Comparison of ENCODE assay signal across 7 cellular contexts in genomic region chrX:107713205-107714195, GRCh38.
DNase-seq lines count a peak whose midpoint lies in the region; ATAC-seq and TF ChIP-seq lines count a peak whose summit lies in the region.

No MANE protein-coding gene starts in this region.

- no peak overlapping the region for H2BK5ac ChIP-seq in IMR-90 (ENCODE audit: low read depth, low read length, poor library complexity, severe bottlenecking)

- H2AK9ac ChIP-seq in IMR-90 (replicated peaks; ENCODE audit: low read depth, low read length, poor library complexity): no peak overlapping the region

- no peak overlapping the region for H3K27ac ChIP-seq in IMR-90 (ENCODE audit: insufficient read depth, low read length)
- peak overlapping the region in 6 of 8 donors; percentile 47 to 98 (median 96) for H3K27ac ChIP-seq in spleen

- TF ChIP-seq RAD21 in IMR-90 (IDR thresholded peaks at IDR 0.05; ENCODE audit: low read length): no peak

- H3K4me1 Mint-ChIP-seq in activated T-helper 2 cell treated with anti-CD3 and anti-CD28 coated beads, Interferon-gamma antibody, Interleukin-2, Interleukin-4, amounts not matched to agents 10 μg/mL and 5 μg/mL and 100 μg/mL, durations not matched to agents 14 hours and 24 hours and 36 hours (ENCODE audit: low read depth): peaks cover 58% of the 10 kb centered on the region
- peaks cover 65 to 70% of the 10 kb centered on the region in 2 donors for H3K4me1 Mint-ChIP-seq in immature natural killer cell

- H3K27ac Mint-ChIP-seq in activated T-helper 2 cell treated with anti-CD3 and anti-CD28 coated beads, Interferon-gamma antibody, Interleukin-2, Interleukin-4, amounts not matched to agents 10 μg/mL and 5 μg/mL and 100 μg/mL, durations not matched to agents 14 hours and 24 hours and 36 hours: peak overlapping the region; percentile 84
- peak overlapping the region; percentile 96 to 100 (median 98) for H3K27ac Mint-ChIP-seq in immature natural killer cell

- H2BK15ac ChIP-seq in IMR-90 (ENCODE audit: low read depth, low read length): no peak overlapping the region

- dilution Hi-C loops in IMR-90 (cut with HindIII; ENCODE audit: low sequenced_read_pairs, unreplicated experiment): no loop called here

- CTCF ChIA-PET in IMR-90 (lab: Yijun Ruan, JAX): interaction anchor here (1.1 kb wide), 1 partner anchor 54 kb away, joined by 3 read pairs; no protein-coding TSS in a partner anchor

- H3K9ac ChIP-seq in IMR-90 (ENCODE audit: low read depth, low read length): no peak overlapping the region

- H3K27me3 ChIP-seq in IMR-90 (ENCODE audit: control insufficient read depth, insufficient read depth, low read length) (no peaks in the 10 kb centered on the region; the same call in 1 of the 2 replicates), spleen (replicated peaks in 1 of 7) (peaks cover 0 to 19% (median 0%) of the 10 kb centered on the region in 7 donors)

- POLR2A ChIA-PET in IMR-90 (lab: Charles Lee; ENCODE audit: unreplicated experiment): no interaction called here

- H3K36me3 ChIP-seq in IMR-90 (ENCODE audit: control insufficient read depth, insufficient read depth, low read length) (peaks cover 3% of the 10 kb centered on the region; the same call in 1 of the 2 replicates), spleen (peaks cover 0 to 35% (median 5%) of the 10 kb centered on the region in 6 donors)

- intact Hi-C loops in IMR-90 (cut with micrococcal nuclease): no loop called here
- intact Hi-C loops in activated T-helper 2 cell treated with anti-CD3 and anti-CD28 coated beads, Interferon-gamma antibody, Interleukin-2, Interleukin-4, amounts not matched to agents 10 μg/mL and 5 μg/mL and 100 μg/mL, durations not matched to agents 14 hours and 24 hours and 36 hours (cut with micrococcal nuclease): no loop called here
- intact Hi-C loops in spleen (cut with DNase I; ENCODE audit: low total_unique reads): no loop called here

- no peak overlapping the region for H3K14ac ChIP-seq in IMR-90 (replicated peaks; ENCODE audit: low read depth, low read length)

- no peak overlapping the region for H3K56ac ChIP-seq in IMR-90 (ENCODE audit: extremely low read depth, insufficient read depth, low read length)

- no peak overlapping the region for H3K4me2 ChIP-seq in IMR-90 (ENCODE audit: low read depth, low read length)

- in situ Hi-C loops in IMR-90 (cut with MboI; ENCODE audit: low sequenced_read_pairs): no loop called here

- no peak overlapping the region for H2AFZ ChIP-seq in IMR-90 (replicated peaks; ENCODE audit: low read length, poor library complexity)

- H3K4ac ChIP-seq in IMR-90 (ENCODE audit: low read depth, low read length): no peak overlapping the region

- H3K4me3 Mint-ChIP-seq in activated T-helper 2 cell treated with anti-CD3 and anti-CD28 coated beads, Interferon-gamma antibody, Interleukin-2, Interleukin-4, amounts not matched to agents 10 μg/mL and 5 μg/mL and 100 μg/mL, durations not matched to agents 14 hours and 24 hours and 36 hours (ENCODE audit: low read depth): peak overlapping the region; percentile 21
- H3K4me3 Mint-ChIP-seq in immature natural killer cell: peak overlapping the region; percentile 91 to 97 (median 94)

- H3K4me3 ChIP-seq in IMR-90 (ENCODE audit: insufficient read depth, low read depth, low read length) (no peak overlapping the region), spleen (peak overlapping the region in 6 of 8 donors; percentile 56 to 72 (median 66))

- H4K91ac ChIP-seq in IMR-90 (ENCODE audit: insufficient read depth, low read depth, low read length): no peak overlapping the region

- H3K79me1 ChIP-seq in IMR-90 (ENCODE audit: low read depth in 1 of 2, low read length in 2 of 2): peaks cover 0 to 14% of the 10 kb centered on the region in 2 experiments; a peak in 2 of 4 replicates

- TF ChIP-seq POLR2A in IMR-90 (IDR thresholded peaks at IDR 0.05; ENCODE audit: low read depth, low read length) (no peak), spleen (IDR thresholded peaks at IDR 0.05) (peak in 2 of 3 donors; percentile 4 to 40), erythroblast (IDR thresholded peaks at IDR 0.05; ENCODE audit: low read length) (no peak)

- no peak overlapping the region for H3K18ac ChIP-seq in IMR-90 (ENCODE audit: low read depth, low read length)

- peaks cover 19% of the 10 kb centered on the region for H3K9me1 ChIP-seq in IMR-90 (ENCODE audit: insufficient read depth, low read length)

- H3K27me3 Mint-ChIP-seq in activated T-helper 2 cell treated with anti-CD3 and anti-CD28 coated beads, Interferon-gamma antibody, Interleukin-2, Interleukin-4, amounts not matched to agents 10 μg/mL and 5 μg/mL and 100 μg/mL, durations not matched to agents 14 hours and 24 hours and 36 hours (ENCODE audit: low read depth): no peaks in the 10 kb centered on the region
- peaks cover 51 to 77% (median 53%) of the 10 kb centered on the region in 3 donors for H3K27me3 Mint-ChIP-seq in immature natural killer cell (ENCODE audit: low read depth in 3 of 3)

- ATAC-seq in IMR-90 (ENCODE audit: low read depth): no peak
- no peak for ATAC-seq in HG03457 (IDR thresholded peaks at IDR 0.05; ENCODE audit: unreplicated experiment)

- no peaks in the 10 kb centered on the region; the same call in 1 of the 2 replicates for H4K20me1 ChIP-seq in IMR-90 (ENCODE audit: insufficient read depth, low read length)

- H3K36me3 Mint-ChIP-seq in activated T-helper 2 cell treated with anti-CD3 and anti-CD28 coated beads, Interferon-gamma antibody, Interleukin-2, Interleukin-4, amounts not matched to agents 10 μg/mL and 5 μg/mL and 100 μg/mL, durations not matched to agents 14 hours and 24 hours and 36 hours (ENCODE audit: low read depth): peaks cover 29% of the 10 kb centered on the region
- H3K36me3 Mint-ChIP-seq in immature natural killer cell: peaks cover 4 to 19% (median 12%) of the 10 kb centered on the region in 3 donors

- DNase-seq in IMR-90 (no peak), immature natural killer cell (peak; percentile 37 to 61 (median 53)), spleen (peak; percentile 71), erythroblast (lab: John Stamatoyannopoulos, UW) (no peak), NCI-H1436 (lab: John Stamatoyannopoulos, UW) (no peak)
- no peak for DNase-seq in activated T-helper 2 cell treated with anti-CD3 and anti-CD28 coated beads, Interferon-gamma antibody, Interleukin-2, Interleukin-4, amounts not matched to agents 10 μg/mL and 5 μg/mL and 100 μg/mL, durations not matched to agents 14 hours and 24 hours and 36 hours (ENCODE audit: low spot score)

- TSS peak; percentile 73 for BruUV-seq in IMR-90 (replicated peaks; lab: Mats Ljungman, UMichigan)

- no peak overlapping the region for H2AK5ac ChIP-seq in IMR-90 (ENCODE audit: low read depth, low read length)

- H2BK20ac ChIP-seq in IMR-90 (ENCODE audit: low read depth, low read length): no peak overlapping the region

- H4K5ac ChIP-seq in IMR-90 (ENCODE audit: low read depth, low read length): no peak overlapping the region

- H3K9me3 Mint-ChIP-seq in activated T-helper 2 cell treated with anti-CD3 and anti-CD28 coated beads, Interferon-gamma antibody, Interleukin-2, Interleukin-4, amounts not matched to agents 10 μg/mL and 5 μg/mL and 100 μg/mL, durations not matched to agents 14 hours and 24 hours and 36 hours: no peaks in the 10 kb centered on the region
- H3K9me3 Mint-ChIP-seq in immature natural killer cell: no peaks in the 10 kb centered on the region

- H2BK120ac ChIP-seq in IMR-90 (ENCODE audit: low read depth, low read length): no peak overlapping the region

- H3K9me3 ChIP-seq in IMR-90 (ENCODE audit: control insufficient read depth, insufficient read depth, low read length) (no peaks in the 10 kb centered on the region), spleen (no peaks in the 10 kb centered on the region)

- H4K8ac ChIP-seq in IMR-90 (ENCODE audit: low read depth in 2 of 2, low read length in 2 of 2): no peak overlapping the region

- TF ChIP-seq CTCF in IMR-90 (conservative IDR thresholded peaks at IDR 0.05; ENCODE audit: low read depth, low read length) (no peak), spleen (IDR thresholded peaks at IDR 0.05 in 8 of 11, conservative IDR thresholded peaks at IDR 0.05 in 3 of 11) (no peak)

- H3K23ac ChIP-seq in IMR-90 (ENCODE audit: low read depth, low read length): no peak overlapping the region

- WGBS in IMR-90 (ENCODE audit: extremely low coverage in 2 of 2, insufficient read length in 1 of 2), 2 experiments: 58% methylated on average over 2 of the region's 11 CpGs; no CpG with 5 or more reads in 1 of the 2 experiments
- WGBS in spleen, 5 donors: 69 to 86% (median 80%) methylated on average over 10 to 11 of the region's 11 CpGs

- H3K4me1 ChIP-seq in IMR-90 (ENCODE audit: control insufficient read depth, insufficient read depth, low read length) (peaks cover 12% of the 10 kb centered on the region; the same call in 1 of the 2 replicates), spleen (peaks cover 12 to 71% (median 62%) of the 10 kb centered on the region in 6 donors)

TF ChIP-seq in IMR-90, 13 proteins besides CTCF, POLR2A, EP300 and RAD21 (continues in another document):
- TF ChIP-seq SMC3 (IDR thresholded peaks at IDR 0.05; ENCODE audit: low read depth, low read length) (no peak), MAFK (IDR thresholded peaks at IDR 0.05; ENCODE audit: low read depth, low read length) (no peak), CEBPB (IDR thresholded peaks at IDR 0.05; ENCODE audit: low read depth, low read length) (no peak), RFX5 (IDR thresholded peaks at IDR 0.05; ENCODE audit: low read depth, low read length) (no peak), ELK1 (IDR thresholded peaks at IDR 0.05; ENCODE audit: borderline replicate concordance, low read depth, low read length) (no peak), RCOR1 (IDR thresholded peaks at IDR 0.05; ENCODE audit: insufficient replicate concordance, low read length) (no peak), MAZ (IDR thresholded peaks at IDR 0.05; ENCODE audit: borderline replicate concordance, low read depth, low read length) (no peak), CHD1 (IDR thresholded peaks at IDR 0.05; ENCODE audit: low read depth, low read length) (no peak), USF2 (IDR thresholded peaks at IDR 0.05; ENCODE audit: low read depth, low read length) (no peak)

Comparison
In these comparisons a context has a peak if more than half of its experiments do, and no peak if none do; other contexts are left out.
1. DNase-seq: peak in immature natural killer cell (3 of 3) and spleen (single experiment); none in IMR-90 (single experiment), activated T-helper 2 cell treated with anti-CD3 and anti-CD28 coated beads, Interferon-gamma antibody, Interleukin-2, Interleukin-4, amounts not matched to agents 10 μg/mL and 5 μg/mL and 100 μg/mL, durations not matched to agents 14 hours and 24 hours and 36 hours (single experiment), erythroblast (0 of 2) and NCI-H1436 (single experiment).
2. POLR2A ChIP-seq: peak in spleen (2 of 3); none in IMR-90 (single experiment) and erythroblast (single experiment).